In genomic region chr7:123674399-123675091, GRCh38 we compare ENCODE assay signal across 17 cellular contexts. TPM values are rescaled to one million over a fixed set of nuclear protein-coding genes. Genes with fewer than 3 reads are reported as not detected.
DNase-seq lines count a peak whose midpoint lies in the region; ATAC-seq and TF ChIP-seq lines count a peak whose summit lies in the region.
"Had no signal": no experiment of that assay in that cellular context is flagged by ENCODE, and none has a peak within 500 bp of the region (broad histone marks: within the 10 kb centered on the region; RNA-seq: fewer than 3 reads in every experiment).

No MANE protein-coding gene starts in this region.

- peak overlapping the region; percentile 84 for H3K27ac ChIP-seq in cardiac muscle cell
- H3K27ac ChIP-seq in mesodermal cell (ENCODE audit: low read depth, low read length, severe bottlenecking) = peak overlapping the region; percentile 4
- H3K27ac ChIP-seq in effector memory CD4-positive, alpha-beta T cell (ENCODE audit: insufficient read depth, low read length, poor library complexity, severe bottlenecking) = no peak overlapping the region
- H3K27ac ChIP-seq: A549, upper lobe of left lung had no signal

- H3K27me3 ChIP-seq in cardiac muscle cell = no peaks in the 10 kb centered on the region
- no peaks in the 10 kb centered on the region for H3K27me3 ChIP-seq in effector memory CD4-positive, alpha-beta T cell (replicated peaks; ENCODE audit: control insufficient read depth, insufficient read depth, low read length, poor library complexity, severe bottlenecking)
- H3K27me3 ChIP-seq: upper lobe of left lung had no signal

- 60 to 83% methylated on average over 1 to 2 of the region's 2 CpGs for WGBS in mesodermal cell (ENCODE audit: insufficient coverage in 2 of 2), 2 experiments

- no peak overlapping the region for H3K4me3 ChIP-seq in cardiac muscle cell
- no peak overlapping the region for H3K4me3 ChIP-seq in mesodermal cell (ENCODE audit: extremely low read depth, insufficient read depth, low read length, poor library complexity, severe bottlenecking)
- H3K4me3 ChIP-seq in effector memory CD4-positive, alpha-beta T cell (ENCODE audit: insufficient read depth, low read depth, low read length, poor library complexity, severe bottlenecking) = no peak overlapping the region
- H3K4me3 ChIP-seq: A549, GM12878, upper lobe of left lung had no signal

- intact Hi-C loops in cardiac septum (cut with DNase I) = no loop called here

- peak; percentile 66 for ATAC-seq in esophagus mucosa
- no peak for ATAC-seq in HG02763 (IDR thresholded peaks at IDR 0.05; ENCODE audit: unreplicated experiment)
- ATAC-seq in GM18870 (IDR thresholded peaks at IDR 0.05; ENCODE audit: unreplicated experiment) = no peak
- no peak for ATAC-seq in left lobe of liver
- ATAC-seq: A549, GM12878, T-helper 17 cell had no signal

- no peaks in the 10 kb centered on the region for H3K9me3 ChIP-seq in cardiac muscle cell (ENCODE audit: low read depth)
- no peaks in the 10 kb centered on the region for H3K9me3 ChIP-seq in mesodermal cell (ENCODE audit: control insufficient read depth, low read length)
- H3K9me3 ChIP-seq in effector memory CD4-positive, alpha-beta T cell (ENCODE audit: control insufficient read depth, low read length) = no peaks in the 10 kb centered on the region
- H3K9me3 ChIP-seq: A549, upper lobe of left lung had no signal

- H3K36me3 ChIP-seq in cardiac muscle cell (no peaks in the 10 kb centered on the region), mesodermal cell (ENCODE audit: control insufficient read depth, insufficient read depth, low read length) (peaks cover 10% of the 10 kb centered on the region)
- no peaks in the 10 kb centered on the region for H3K36me3 ChIP-seq in effector memory CD4-positive, alpha-beta T cell (ENCODE audit: control insufficient read depth, insufficient read depth, low read length)
- H3K36me3 ChIP-seq: upper lobe of left lung had no signal

- TF ChIP-seq CTCF in cardiac muscle cell (IDR thresholded peaks at IDR 0.05; ENCODE audit: low read depth, low read length) = no peak

- H3K4me1 ChIP-seq in cardiac muscle cell (ENCODE audit: low read depth) (peaks cover 19% of the 10 kb centered on the region), mesodermal cell (ENCODE audit: control insufficient read depth, insufficient read depth, low read length, poor library complexity, severe bottlenecking) (peaks cover 18% of the 10 kb centered on the region)
- no peaks in the 10 kb centered on the region for H3K4me1 ChIP-seq in effector memory CD4-positive, alpha-beta T cell (ENCODE audit: control insufficient read depth, insufficient read depth, low read length, poor library complexity, severe bottlenecking)

- DNase-seq in cardiac muscle cell (ENCODE audit: low read depth in 1 of 2, low spot score in 1 of 2) (peak in 1 of 2 donors; percentile 25), cardiac septum (ENCODE audit: low spot score) (no peak), left lobe of liver (ENCODE audit: low spot score) (no peak)
- no peak for DNase-seq in effector memory CD4-positive, alpha-beta T cell
- DNase-seq: activated CD4-positive, alpha-beta T cell treated with anti-CD3 and anti-CD28 coated beads for 4 hours; central memory CD4-positive, alpha-beta T cell; DMS 273 treated with DMSO at 0.1 percent for 48 hours; naive B cell; NCI-H1092 treated with DMSO at 0.1 percent for 48 hours; T-helper 17 cell; upper lobe of left lung had no signal

RNA-seq across cellular contexts. Expression of gene LMOD2, which starts 18.9 kb away (rescaled TPM):
- total RNA-seq in cardiac muscle cell (19.7 and 24.3 TPM in 2 replicates), cardiac septum (1,161 TPM), esophagus mucosa (not detected), left lobe of liver (0.10 TPM)
- polyA plus RNA-seq in cardiac muscle cell = 13.6 and 19.8 TPM in 2 replicates
- 0.41 TPM for polyA plus RNA-seq in mesodermal cell (2013, experiment 1 of 2)
- 0.20 TPM for polyA plus RNA-seq in mesodermal cell (2013, experiment 2 of 2)
- total RNA-seq: GM12878, T-helper 17 cell, upper lobe of left lung had no signal
- polyA plus RNA-seq: A549, GM12878 had no signal

Comparison
In these comparisons a context has a peak if more than half of its experiments do, and no peak if none do; other contexts are left out.
1. RNA of gene LMOD2, which starts 18.9 kb away (total RNA-seq): 1,161 TPM in cardiac septum (single experiment); 19.7 to 24.3 TPM in cardiac muscle cell, 0.10 TPM in left lobe of liver (single experiment) and not detected in esophagus mucosa (single experiment); every median in the first group is over 10 times any median in the second.